Comparison of ENCODE assay signal across 1 cellular context in genomic region chr1:204266504-204267034, GRCh38.
TF ChIP-seq lines count a peak whose summit lies in the region.

No MANE protein-coding gene starts in this region.

TF ChIP-seq in HepG2, 621 proteins besides CTCF, POLR2A, EP300 and RAD21 (continued from another document and continues in another):
- TF ChIP-seq ZNF678 (CRISPR knock-in tag; IDR thresholded peaks at IDR 0.05) (no peak), GABPB1 (CRISPR knock-in tag; IDR thresholded peaks at IDR 0.05) (peak; percentile 17; the same call in 1 of the 2 replicates), PLSCR1 (CRISPR knock-in tag; IDR thresholded peaks at IDR 0.05; ENCODE audit: borderline replicate concordance) (no peak), ZNF567 (CRISPR knock-in tag; IDR thresholded peaks at IDR 0.05; ENCODE audit: borderline replicate concordance) (peak; percentile 13; the same call in 1 of the 2 replicates), SYNCRIP (IDR thresholded peaks at IDR 0.05; ENCODE audit: insufficient read depth, low read depth, low read length) (no peak), ZNF280B (CRISPR knock-in tag; IDR thresholded peaks at IDR 0.05; ENCODE audit: borderline replicate concordance) (no peak), ZNF780A (CRISPR knock-in tag; IDR thresholded peaks at IDR 0.05) (0 out of 2 replicates have a peak, but pooled peaks have one; percentile 24), ZC3H4 (CRISPR knock-in tag; IDR thresholded peaks at IDR 0.05; ENCODE audit: borderline replicate concordance) (no peak), ZNF205 (CRISPR knock-in tag; IDR thresholded peaks at IDR 0.05) (no peak), RXRB (CRISPR knock-in tag; IDR thresholded peaks at IDR 0.05; ENCODE audit: borderline replicate concordance) (peak; percentile 84), ZNF367 (CRISPR knock-in tag; IDR thresholded peaks at IDR 0.05; ENCODE audit: borderline replicate concordance) (no peak), BRF2 (CRISPR knock-in tag; IDR thresholded peaks at IDR 0.05) (no peak), ZNF337 (CRISPR knock-in tag; IDR thresholded peaks at IDR 0.05; ENCODE audit: borderline replicate concordance, low read depth) (no peak; the same call in 1 of the 2 replicates), ATM (IDR thresholded peaks at IDR 0.05; ENCODE audit: borderline replicate concordance) (no peak), SRSF4 (IDR thresholded peaks at IDR 0.05; ENCODE audit: low read depth, low read length, poor library complexity, severe bottlenecking) (no peak), POGK (CRISPR knock-in tag; conservative IDR thresholded peaks at IDR 0.05) (no peak), AFF4 (CRISPR knock-in tag; IDR thresholded peaks at IDR 0.05) (no peak), ESRRA (CRISPR knock-in tag; IDR thresholded peaks at IDR 0.05; ENCODE audit: low read depth) (peak; percentile 73), HNF4A (CRISPR knock-in tag; IDR thresholded peaks at IDR 0.05) (peak; percentile 84), NFYC (CRISPR knock-in tag; IDR thresholded peaks at IDR 0.05) (no peak), ELF1 (CRISPR knock-in tag; IDR thresholded peaks at IDR 0.05) (peak; percentile 60; the same call in 1 of the 2 replicates), ELF4 (CRISPR knock-in tag; IDR thresholded peaks at IDR 0.05; ENCODE audit: borderline replicate concordance) (no peak), DR1 (CRISPR knock-in tag; IDR thresholded peaks at IDR 0.05) (no peak), ZNF619 (CRISPR knock-in tag; IDR thresholded peaks at IDR 0.05) (no peak), MAFK (conservative IDR thresholded peaks at IDR 0.05 in 1 of 2, IDR thresholded peaks at IDR 0.05 in 1 of 2; ENCODE audit: low read length in 2 of 2) (no peak), PCBP2 (optimal IDR thresholded peaks at IDR 0.05; ENCODE audit: low read depth, low read length, poor library complexity, severe bottlenecking) (no peak), ETS1 (CRISPR knock-in tag; IDR thresholded peaks at IDR 0.05) (no peak), HES4 (CRISPR knock-in tag; IDR thresholded peaks at IDR 0.05; ENCODE audit: borderline replicate concordance) (no peak), ZNF652 (CRISPR knock-in tag; IDR thresholded peaks at IDR 0.05; ENCODE audit: borderline replicate concordance, low read depth) (peak; percentile 38; the same call in 1 of the 2 replicates), JUND (CRISPR knock-in tag; IDR thresholded peaks at IDR 0.05) (no peak), ARID2 (CRISPR knock-in tag; IDR thresholded peaks at IDR 0.05; ENCODE audit: borderline replicate concordance) (no peak), BCLAF1 (IDR thresholded peaks at IDR 0.05) (no peak), MLXIP (CRISPR knock-in tag; IDR thresholded peaks at IDR 0.05; ENCODE audit: borderline replicate concordance) (no peak), ZNF704 (CRISPR knock-in tag; IDR thresholded peaks at IDR 0.05; ENCODE audit: borderline replicate concordance) (no peak), ZNF552 (CRISPR knock-in tag; IDR thresholded peaks at IDR 0.05; ENCODE audit: borderline replicate concordance) (no peak), ZSCAN9 (CRISPR knock-in tag; IDR thresholded peaks at IDR 0.05; ENCODE audit: borderline replicate concordance) (no peak), TCF7 (IDR thresholded peaks at IDR 0.05; ENCODE audit: low read depth) (no peak), CENPX (CRISPR knock-in tag; IDR thresholded peaks at IDR 0.05) (no peak), MIER2 (CRISPR knock-in tag; IDR thresholded peaks at IDR 0.05) (no peak), STAG1 (CRISPR knock-in tag; IDR thresholded peaks at IDR 0.05) (no peak), ZNF138 (CRISPR knock-in tag; IDR thresholded peaks at IDR 0.05; ENCODE audit: low read depth) (no peak), ZNF75D (CRISPR knock-in tag; IDR thresholded peaks at IDR 0.05; ENCODE audit: borderline replicate concordance) (no peak), ZNF546 (CRISPR knock-in tag; conservative IDR thresholded peaks at IDR 0.05) (no peak), ZNF530 (CRISPR knock-in tag; IDR thresholded peaks at IDR 0.05; ENCODE audit: low read depth) (no peak), RORA (CRISPR knock-in tag; IDR thresholded peaks at IDR 0.05) (no peak), SIX4 (CRISPR knock-in tag; IDR thresholded peaks at IDR 0.05) (no peak), DNMT1 (CRISPR knock-in tag; IDR thresholded peaks at IDR 0.05) (no peak), EED (CRISPR knock-in tag; IDR thresholded peaks at IDR 0.05) (no peak), MED1 (CRISPR knock-in tag; IDR thresholded peaks at IDR 0.05) (peak; percentile 39; the same call in 1 of the 2 replicates), KLF16 (CRISPR knock-in tag; IDR thresholded peaks at IDR 0.05) (peak in 1 of 2 experiments; percentile 57; a peak in 2 of 4 replicates), HHEX (CRISPR knock-in tag; IDR thresholded peaks at IDR 0.05) (no peak)
